12 cellular contexts compared by ENCODE assay signal in the genomic region with DNA sequence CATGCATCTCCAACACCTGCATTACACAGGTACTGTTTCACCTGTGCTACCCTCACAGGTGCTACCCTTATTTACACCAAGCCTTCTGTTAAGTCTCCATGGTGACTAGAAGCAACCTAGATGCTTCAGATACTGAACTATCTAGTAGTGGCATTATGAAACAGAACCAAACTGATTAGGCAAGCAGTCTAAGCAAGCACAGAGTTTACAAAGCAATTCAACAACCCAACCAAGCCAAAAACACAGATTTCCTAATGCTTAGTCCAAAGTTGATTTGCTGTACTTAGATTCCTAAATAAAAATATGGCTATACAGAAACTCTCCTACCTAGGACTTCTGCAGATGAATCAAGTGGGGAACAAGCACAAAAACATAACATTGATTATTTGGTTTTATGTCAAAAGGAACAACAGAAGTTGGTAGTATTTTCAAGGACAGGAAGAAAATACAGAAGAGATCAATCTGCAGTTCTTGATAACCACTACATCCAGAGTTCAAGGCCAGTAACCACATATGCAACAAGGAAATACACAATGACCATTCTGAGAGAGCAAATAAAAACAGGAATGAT. TPM values are rescaled to one million over a fixed set of nuclear protein-coding genes. Genes with fewer than 3 reads are reported as not detected.
DNase-seq lines count a peak whose midpoint lies in the region; ATAC-seq and TF ChIP-seq lines count a peak whose summit lies in the region.
"Had no signal": no experiment of that assay in that cellular context is flagged by ENCODE, and none has a peak within 500 bp of the region (broad histone marks: within the 10 kb centered on the region; RNA-seq: fewer than 3 reads in every experiment).

No MANE protein-coding gene starts in this region.

- no peak overlapping the region for H3K18ac ChIP-seq in mesenchymal stem cell (ENCODE audit: low read depth in 1 of 2, low read length in 2 of 2)
- H3K18ac ChIP-seq in mesendoderm (ENCODE audit: low read length): no peak overlapping the region

- H2BK120ac ChIP-seq in mesenchymal stem cell (ENCODE audit: low read depth, low read length) (no peak overlapping the region), mesendoderm (ENCODE audit: low read depth, low read length) (no peak overlapping the region)

- no peak overlapping the region for H3K27ac Mint-ChIP-seq in activated naive CD8-positive, alpha-beta T cell treated with anti-CD3 and anti-CD28 coated beads, Interleukin-2, amount 10 ng/mL, durations not matched to agents 7 days and 5 days

- no peaks in the 10 kb centered on the region for H3K9me3 Mint-ChIP-seq in activated naive CD8-positive, alpha-beta T cell treated with anti-CD3 and anti-CD28 coated beads, Interleukin-2, amount 10 ng/mL, durations not matched to agents 7 days and 5 days

- H3K36me3 Mint-ChIP-seq in activated naive CD8-positive, alpha-beta T cell treated with anti-CD3 and anti-CD28 coated beads, Interleukin-2, amount 10 ng/mL, durations not matched to agents 7 days and 5 days: peaks cover 21% of the 10 kb centered on the region

- no peak for ATAC-seq in activated naive CD8-positive, alpha-beta T cell treated with anti-CD3 and anti-CD28 coated beads, Interleukin-2, amount 10 ng/mL, durations not matched to agents 7 days and 5 days (ENCODE audit: low read depth)
- ATAC-seq in HG03095 (IDR thresholded peaks at IDR 0.05; ENCODE audit: unreplicated experiment): no peak

- no peak overlapping the region for H2AFZ ChIP-seq in mesenchymal stem cell (ENCODE audit: low read depth, low read length)

- peaks cover 19 to 33% (median 28%) of the 10 kb centered on the region in 10 experiments for H3K4me1 ChIP-seq in BLaER1 treated with 17β-estradiol and CSF1 and Interleukin-3, amounts not matched to agents 10 nM and 100 nM
- H3K4me1 ChIP-seq in mesenchymal stem cell (ENCODE audit: control insufficient read depth, insufficient read depth, low read depth, low read length) (peaks cover 4% of the 10 kb centered on the region), mesendoderm (ENCODE audit: control insufficient read depth, low read depth, low read length) (peaks cover 4% of the 10 kb centered on the region)

- H2BK12ac ChIP-seq in mesenchymal stem cell (ENCODE audit: low read length in 2 of 2): no peak overlapping the region

- peaks cover 31% of the 10 kb centered on the region for H3K79me1 ChIP-seq in mesenchymal stem cell (replicated peaks; ENCODE audit: low read length, poor library complexity, severe bottlenecking)
- H3K79me1 ChIP-seq in mesendoderm (ENCODE audit: low read length): peaks cover 6% of the 10 kb centered on the region

- POLR2A ChIA-PET in activated naive CD8-positive, alpha-beta T cell treated with anti-CD3 and anti-CD28 coated beads, Interleukin-2, amount 10 ng/mL, durations not matched to agents 7 days and 5 days (lab: Charles Lee): no interaction called here
- POLR2A ChIA-PET in HEK293T (lab: Yijun Ruan, JAX): no interaction called here

- H3K4me2 ChIP-seq in BLaER1 treated with 17β-estradiol and CSF1 and Interleukin-3, amounts not matched to agents 10 nM and 100 nM: peak overlapping the region; percentile 28 to 92 (median 88); a peak in 19 of 22 replicates
- H3K4me2 ChIP-seq in mesenchymal stem cell (ENCODE audit: low read length, poor library complexity, severe bottlenecking): no peak overlapping the region
- no peak overlapping the region for H3K4me2 ChIP-seq in mesendoderm (ENCODE audit: low read length)
- H3K4me2 ChIP-seq: SK-N-SH had no signal

- peak overlapping the region; percentile 90 for H3K4me3 Mint-ChIP-seq in activated naive CD8-positive, alpha-beta T cell treated with anti-CD3 and anti-CD28 coated beads, Interleukin-2, amount 10 ng/mL, durations not matched to agents 7 days and 5 days

- H3K36me3 ChIP-seq in BLaER1 treated with 17β-estradiol and CSF1 and Interleukin-3, amounts not matched to agents 10 nM and 100 nM: peaks cover 0 to 17% (median 5%) of the 10 kb centered on the region in 11 experiments; a peak in 6 of 22 replicates
- peaks cover 0 to 5% of the 10 kb centered on the region in 2 experiments for H3K36me3 ChIP-seq in mesenchymal stem cell (ENCODE audit: control insufficient read depth in 1 of 2, insufficient read depth in 2 of 2, low read depth in 1 of 2, low read length in 2 of 2)
- no peaks in the 10 kb centered on the region for H3K36me3 ChIP-seq in mesendoderm (ENCODE audit: control insufficient read depth, insufficient read depth, low read length)
- H3K36me3 ChIP-seq: colonic mucosa had no signal

- peaks cover 48 to 57% (median 55%) of the 10 kb centered on the region in 11 experiments for H3K27me3 ChIP-seq in BLaER1 treated with 17β-estradiol and CSF1 and Interleukin-3, amounts not matched to agents 10 nM and 100 nM
- no peaks in the 10 kb centered on the region for H3K27me3 ChIP-seq in mesenchymal stem cell (ENCODE audit: control insufficient read depth in 1 of 2, insufficient read depth in 1 of 2, low read length in 2 of 2)
- H3K27me3 ChIP-seq in mesendoderm (ENCODE audit: insufficient read depth, low read length, poor library complexity): no peaks in the 10 kb centered on the region
- H3K27me3 ChIP-seq: colonic mucosa had no signal

- H4K5ac ChIP-seq in mesendoderm (ENCODE audit: low read length): no peak overlapping the region

- DNase-seq in GM03348 (ENCODE audit: low spot score) (peak; percentile 5), mesenchymal stem cell (peak; percentile 18), mesendoderm (no peak), HEK293T (ENCODE audit: extremely low spot score) (no peak), kidney glomerular epithelial cell (lab: John Stamatoyannopoulos, UW) (no peak)
- DNase-seq in activated naive CD8-positive, alpha-beta T cell treated with anti-CD3 and anti-CD28 coated beads, Interleukin-2, amount 10 ng/mL, durations not matched to agents 7 days and 5 days: no peak
- DNase-seq: colonic mucosa; hypothalamus; SK-N-SH; stimulated activated CD4-positive, alpha-beta T cell treated with anti-CD3 and anti-CD28 coated beads, Interleukin-4, amount 100 ng/mL, for 4 hours had no signal

- no peak overlapping the region for H2BK5ac ChIP-seq in mesenchymal stem cell (ENCODE audit: low read depth, low read length, poor library complexity, severe bottlenecking)
- no peak overlapping the region for H2BK5ac ChIP-seq in mesendoderm (ENCODE audit: low read length)

- no peak overlapping the region for H3K4me3 ChIP-seq in BLaER1 treated with 17β-estradiol and CSF1 and Interleukin-3, amounts not matched to agents 10 nM and 100 nM
- H3K4me3 ChIP-seq in mesenchymal stem cell (ENCODE audit: insufficient read depth in 1 of 2, low read depth in 1 of 2, low read length in 2 of 2) (no peak overlapping the region), mesendoderm (ENCODE audit: low read length) (no peak overlapping the region)
- H3K4me3 ChIP-seq: colonic mucosa had no signal

- H2BK15ac ChIP-seq in mesenchymal stem cell (ENCODE audit: low read depth, poor library complexity, severe bottlenecking): no peak overlapping the region
- H2BK15ac ChIP-seq in mesendoderm (replicated peaks; ENCODE audit: low read depth): no peak overlapping the region

- no peak overlapping the region for H4K91ac ChIP-seq in mesenchymal stem cell (ENCODE audit: low read length)

- no peak overlapping the region for H2AK5ac ChIP-seq in mesenchymal stem cell (ENCODE audit: low read length, severe bottlenecking)
- H2AK5ac ChIP-seq in mesendoderm (ENCODE audit: low read length): no peak overlapping the region

- no peak overlapping the region for H3K9ac ChIP-seq in BLaER1 treated with 17β-estradiol and CSF1 and Interleukin-3, amounts not matched to agents 10 nM and 100 nM
- H3K9ac ChIP-seq in mesenchymal stem cell (ENCODE audit: low read length) (no peak overlapping the region), mesendoderm (ENCODE audit: low read length) (no peak overlapping the region)
- H3K9ac ChIP-seq: SK-N-SH had no signal

- H4K20me1 ChIP-seq in BLaER1 treated with 17β-estradiol and CSF1 and Interleukin-3, amounts not matched to agents 10 nM and 100 nM: peaks cover 3 to 45% (median 21%) of the 10 kb centered on the region in 11 experiments; a peak in 15 of 22 replicates

- H3K9me3 ChIP-seq in BLaER1 treated with 17β-estradiol and CSF1 and Interleukin-3, amounts not matched to agents 10 nM and 100 nM (replicated peaks in 1 of 11): no peaks in the 10 kb centered on the region
- no peaks in the 10 kb centered on the region for H3K9me3 ChIP-seq in mesenchymal stem cell (ENCODE audit: control insufficient read depth, low read length)
- H3K9me3 ChIP-seq: colonic mucosa, SK-N-SH had no signal

- H3K23ac ChIP-seq in mesenchymal stem cell (ENCODE audit: low read length in 2 of 2): no peak overlapping the region
- H3K23ac ChIP-seq in mesendoderm (ENCODE audit: low read length): no peak overlapping the region

- H3K27me3 Mint-ChIP-seq in activated naive CD8-positive, alpha-beta T cell treated with anti-CD3 and anti-CD28 coated beads, Interleukin-2, amount 10 ng/mL, durations not matched to agents 7 days and 5 days: no peaks in the 10 kb centered on the region

- H3K79me2 ChIP-seq in mesendoderm (ENCODE audit: control insufficient read depth, insufficient read depth, low read length): peaks cover 6% of the 10 kb centered on the region

- no peak overlapping the region for H3K14ac ChIP-seq in mesenchymal stem cell (ENCODE audit: low read length in 2 of 2)

- H3K4ac ChIP-seq in mesenchymal stem cell (ENCODE audit: low read depth in 1 of 2, low read length in 2 of 2): no peak overlapping the region
- no peak overlapping the region for H3K4ac ChIP-seq in mesendoderm (ENCODE audit: low read depth, low read length)

- H3K56ac ChIP-seq in mesendoderm (ENCODE audit: low read length): no peak overlapping the region

- peaks cover 39% of the 10 kb centered on the region for H3K4me1 Mint-ChIP-seq in activated naive CD8-positive, alpha-beta T cell treated with anti-CD3 and anti-CD28 coated beads, Interleukin-2, amount 10 ng/mL, durations not matched to agents 7 days and 5 days

- CTCF ChIA-PET in HEK293T (lab: Yijun Ruan, JAX): no interaction called here

- H4K8ac ChIP-seq in mesenchymal stem cell (ENCODE audit: low read length) (no peak overlapping the region), mesendoderm (ENCODE audit: low read depth, low read length) (no peak overlapping the region)

- no peak overlapping the region for H3K27ac ChIP-seq in BLaER1 treated with 17β-estradiol and CSF1 and Interleukin-3, amounts not matched to agents 10 nM and 100 nM
- H3K27ac ChIP-seq in mesenchymal stem cell (ENCODE audit: low read length, poor library complexity, severe bottlenecking): no peak overlapping the region
- no peak overlapping the region for H3K27ac ChIP-seq in mesendoderm (ENCODE audit: low read depth, low read length)
- H3K27ac ChIP-seq: colonic mucosa had no signal

TF ChIP-seq in HEK293T, 16 proteins besides CTCF, POLR2A, EP300 and RAD21 (continues in another document):
- TF ChIP-seq HDGF (IDR thresholded peaks at IDR 0.05; ENCODE audit: borderline replicate concordance) (no peak), LEF1 (IDR thresholded peaks at IDR 0.05; ENCODE audit: borderline replicate concordance) (no peak), BHLHE40 (IDR thresholded peaks at IDR 0.05; ENCODE audit: borderline replicate concordance) (no peak), ELF4 (IDR thresholded peaks at IDR 0.05) (no peak)

RNA-seq across cellular contexts. Expression of gene TAPT1, which starts 3.2 kb away (rescaled TPM):
- 10 to 100 TPM; 46.1 TPM for total RNA-seq in activated naive CD8-positive, alpha-beta T cell treated with anti-CD3 and anti-CD28 coated beads, Interleukin-2, amount 10 ng/mL, durations not matched to agents 7 days and 5 days
- 5.8 TPM for polyA plus RNA-seq in mesenchymal stem cell (2013, experiment 1 of 2)
- 6.2 TPM for polyA plus RNA-seq in mesenchymal stem cell (2013, experiment 2 of 2)
- polyA plus RNA-seq in mesendoderm (2013, experiment 1 of 2): 4.5 TPM
- 4.7 TPM for polyA plus RNA-seq in mesendoderm (2013, experiment 2 of 2)

Comparison
In these comparisons a context has a peak if more than half of its experiments do, and no peak if none do; other contexts are left out.
1. H3K4me2 ChIP-seq: peak in BLaER1 treated with 17β-estradiol and CSF1 and Interleukin-3, amounts not matched to agents 10 nM and 100 nM (11 of 11); none in mesenchymal stem cell (single experiment) and mesendoderm (single experiment).
2. DNase-seq: peak in GM03348 (single experiment) and mesenchymal stem cell (single experiment); none in activated naive CD8-positive, alpha-beta T cell treated with anti-CD3 and anti-CD28 coated beads, Interleukin-2, amount 10 ng/mL, durations not matched to agents 7 days and 5 days (single experiment), mesendoderm (single experiment), HEK293T (single experiment) and kidney glomerular epithelial cell (single experiment).